ENCODE assay signal across 1 cellular context in the genomic region with DNA sequence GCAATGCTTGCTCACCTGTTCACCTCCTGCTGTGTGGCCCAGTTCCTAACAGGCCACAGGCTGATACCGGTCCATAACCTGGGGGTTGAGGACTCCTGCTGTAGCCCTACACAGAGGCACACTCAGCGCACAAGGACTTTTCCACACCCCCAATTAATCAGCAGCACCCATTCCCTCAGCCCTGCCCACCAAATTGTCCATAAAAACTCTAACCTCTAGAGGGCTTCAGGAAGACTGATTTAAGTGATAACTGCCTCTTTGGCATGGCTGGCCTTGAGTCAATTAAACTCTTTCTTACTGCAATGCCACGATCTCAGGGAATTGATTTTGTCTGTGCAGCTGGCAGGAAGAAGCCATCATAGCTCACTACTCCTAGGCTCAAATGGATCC.
TF ChIP-seq lines count a peak whose summit lies in the region.

No MANE protein-coding gene starts in this region.

TF ChIP-seq in K562, 482 proteins besides CTCF, POLR2A, EP300 and RAD21 (continued from another document and continues in another):
- TF ChIP-seq, protein P1, sequence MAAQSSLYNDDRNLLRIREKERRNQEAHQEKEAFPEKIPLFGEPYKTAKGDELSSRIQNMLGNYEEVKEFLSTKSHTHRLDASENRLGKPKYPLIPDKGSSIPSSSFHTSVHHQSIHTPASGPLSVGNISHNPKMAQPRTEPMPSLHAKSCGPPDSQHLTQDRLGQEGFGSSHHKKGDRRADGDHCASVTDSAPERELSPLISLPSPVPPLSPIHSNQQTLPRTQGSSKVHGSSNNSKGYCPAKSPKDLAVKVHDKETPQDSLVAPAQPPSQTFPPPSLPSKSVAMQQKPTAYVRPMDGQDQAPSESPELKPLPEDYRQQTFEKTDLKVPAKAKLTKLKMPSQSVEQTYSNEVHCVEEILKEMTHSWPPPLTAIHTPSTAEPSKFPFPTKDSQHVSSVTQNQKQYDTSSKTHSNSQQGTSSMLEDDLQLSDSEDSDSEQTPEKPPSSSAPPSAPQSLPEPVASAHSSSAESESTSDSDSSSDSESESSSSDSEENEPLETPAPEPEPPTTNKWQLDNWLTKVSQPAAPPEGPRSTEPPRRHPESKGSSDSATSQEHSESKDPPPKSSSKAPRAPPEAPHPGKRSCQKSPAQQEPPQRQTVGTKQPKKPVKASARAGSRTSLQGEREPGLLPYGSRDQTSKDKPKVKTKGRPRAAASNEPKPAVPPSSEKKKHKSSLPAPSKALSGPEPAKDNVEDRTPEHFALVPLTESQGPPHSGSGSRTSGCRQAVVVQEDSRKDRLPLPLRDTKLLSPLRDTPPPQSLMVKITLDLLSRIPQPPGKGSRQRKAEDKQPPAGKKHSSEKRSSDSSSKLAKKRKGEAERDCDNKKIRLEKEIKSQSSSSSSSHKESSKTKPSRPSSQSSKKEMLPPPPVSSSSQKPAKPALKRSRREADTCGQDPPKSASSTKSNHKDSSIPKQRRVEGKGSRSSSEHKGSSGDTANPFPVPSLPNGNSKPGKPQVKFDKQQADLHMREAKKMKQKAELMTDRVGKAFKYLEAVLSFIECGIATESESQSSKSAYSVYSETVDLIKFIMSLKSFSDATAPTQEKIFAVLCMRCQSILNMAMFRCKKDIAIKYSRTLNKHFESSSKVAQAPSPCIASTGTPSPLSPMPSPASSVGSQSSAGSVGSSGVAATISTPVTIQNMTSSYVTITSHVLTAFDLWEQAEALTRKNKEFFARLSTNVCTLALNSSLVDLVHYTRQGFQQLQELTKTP (IDR thresholded peaks at IDR 0.05; ENCODE audit: low read depth in 1 of 2, partially characterized antibody in 2 of 2), result no peak
- no peak for TF ChIP-seq ZNF253 (CRISPR knock-in tag; conservative IDR thresholded peaks at IDR 0.05)
- no peak for TF ChIP-seq KAT7 (CRISPR knock-in tag; IDR thresholded peaks at IDR 0.05; ENCODE audit: borderline replicate concordance)
- TF ChIP-seq, protein P2, sequence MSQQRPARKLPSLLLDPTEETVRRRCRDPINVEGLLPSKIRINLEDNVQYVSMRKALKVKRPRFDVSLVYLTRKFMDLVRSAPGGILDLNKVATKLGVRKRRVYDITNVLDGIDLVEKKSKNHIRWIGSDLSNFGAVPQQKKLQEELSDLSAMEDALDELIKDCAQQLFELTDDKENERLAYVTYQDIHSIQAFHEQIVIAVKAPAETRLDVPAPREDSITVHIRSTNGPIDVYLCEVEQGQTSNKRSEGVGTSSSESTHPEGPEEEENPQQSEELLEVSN (IDR thresholded peaks at IDR 0.05; ENCODE audit: borderline replicate concordance in 1 of 2, extremely low read depth in 1 of 2, insufficient read depth in 1 of 2, insufficient read length in 1 of 2, low read depth in 1 of 2, low read length in 1 of 2, poor library complexity in 1 of 2, severe bottlenecking in 1 of 2), result no peak
- TF ChIP-seq PTTG1 (tag; IDR thresholded peaks at IDR 0.05; ENCODE audit: low read depth), result no peak
- no peak for TF ChIP-seq RFX1 (IDR thresholded peaks at IDR 0.05)
- TF ChIP-seq ILK (tag; IDR thresholded peaks at IDR 0.05; ENCODE audit: borderline replicate concordance, low read depth), result no peak
- TF ChIP-seq ZNF143 (CRISPR knock-in tag; IDR thresholded peaks at IDR 0.05), result no peak
- no peak for TF ChIP-seq NR1H2 (CRISPR knock-in tag; IDR thresholded peaks at IDR 0.05)
- TF ChIP-seq, protein P3, sequence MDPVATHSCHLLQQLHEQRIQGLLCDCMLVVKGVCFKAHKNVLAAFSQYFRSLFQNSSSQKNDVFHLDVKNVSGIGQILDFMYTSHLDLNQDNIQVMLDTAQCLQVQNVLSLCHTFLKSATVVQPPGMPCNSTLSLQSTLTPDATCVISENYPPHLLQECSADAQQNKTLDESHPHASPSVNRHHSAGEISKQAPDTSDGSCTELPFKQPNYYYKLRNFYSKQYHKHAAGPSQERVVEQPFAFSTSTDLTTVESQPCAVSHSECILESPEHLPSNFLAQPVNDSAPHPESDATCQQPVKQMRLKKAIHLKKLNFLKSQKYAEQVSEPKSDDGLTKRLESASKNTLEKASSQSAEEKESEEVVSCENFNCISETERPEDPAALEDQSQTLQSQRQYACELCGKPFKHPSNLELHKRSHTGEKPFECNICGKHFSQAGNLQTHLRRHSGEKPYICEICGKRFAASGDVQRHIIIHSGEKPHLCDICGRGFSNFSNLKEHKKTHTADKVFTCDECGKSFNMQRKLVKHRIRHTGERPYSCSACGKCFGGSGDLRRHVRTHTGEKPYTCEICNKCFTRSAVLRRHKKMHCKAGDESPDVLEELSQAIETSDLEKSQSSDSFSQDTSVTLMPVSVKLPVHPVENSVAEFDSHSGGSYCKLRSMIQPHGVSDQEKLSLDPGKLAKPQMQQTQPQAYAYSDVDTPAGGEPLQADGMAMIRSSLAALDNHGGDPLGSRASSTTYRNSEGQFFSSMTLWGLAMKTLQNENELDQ (CRISPR knock-in tag; IDR thresholded peaks at IDR 0.05; ENCODE audit: borderline replicate concordance), result no peak
- TF ChIP-seq MECOM (CRISPR knock-in tag; IDR thresholded peaks at IDR 0.05), result peak; percentile 32; the same call in 1 of the 2 replicates
- TF ChIP-seq SMARCE1 (IDR thresholded peaks at IDR 0.05), result no peak
- no peak for TF ChIP-seq NFIC (IDR thresholded peaks at IDR 0.05)
- TF ChIP-seq, protein P4, sequence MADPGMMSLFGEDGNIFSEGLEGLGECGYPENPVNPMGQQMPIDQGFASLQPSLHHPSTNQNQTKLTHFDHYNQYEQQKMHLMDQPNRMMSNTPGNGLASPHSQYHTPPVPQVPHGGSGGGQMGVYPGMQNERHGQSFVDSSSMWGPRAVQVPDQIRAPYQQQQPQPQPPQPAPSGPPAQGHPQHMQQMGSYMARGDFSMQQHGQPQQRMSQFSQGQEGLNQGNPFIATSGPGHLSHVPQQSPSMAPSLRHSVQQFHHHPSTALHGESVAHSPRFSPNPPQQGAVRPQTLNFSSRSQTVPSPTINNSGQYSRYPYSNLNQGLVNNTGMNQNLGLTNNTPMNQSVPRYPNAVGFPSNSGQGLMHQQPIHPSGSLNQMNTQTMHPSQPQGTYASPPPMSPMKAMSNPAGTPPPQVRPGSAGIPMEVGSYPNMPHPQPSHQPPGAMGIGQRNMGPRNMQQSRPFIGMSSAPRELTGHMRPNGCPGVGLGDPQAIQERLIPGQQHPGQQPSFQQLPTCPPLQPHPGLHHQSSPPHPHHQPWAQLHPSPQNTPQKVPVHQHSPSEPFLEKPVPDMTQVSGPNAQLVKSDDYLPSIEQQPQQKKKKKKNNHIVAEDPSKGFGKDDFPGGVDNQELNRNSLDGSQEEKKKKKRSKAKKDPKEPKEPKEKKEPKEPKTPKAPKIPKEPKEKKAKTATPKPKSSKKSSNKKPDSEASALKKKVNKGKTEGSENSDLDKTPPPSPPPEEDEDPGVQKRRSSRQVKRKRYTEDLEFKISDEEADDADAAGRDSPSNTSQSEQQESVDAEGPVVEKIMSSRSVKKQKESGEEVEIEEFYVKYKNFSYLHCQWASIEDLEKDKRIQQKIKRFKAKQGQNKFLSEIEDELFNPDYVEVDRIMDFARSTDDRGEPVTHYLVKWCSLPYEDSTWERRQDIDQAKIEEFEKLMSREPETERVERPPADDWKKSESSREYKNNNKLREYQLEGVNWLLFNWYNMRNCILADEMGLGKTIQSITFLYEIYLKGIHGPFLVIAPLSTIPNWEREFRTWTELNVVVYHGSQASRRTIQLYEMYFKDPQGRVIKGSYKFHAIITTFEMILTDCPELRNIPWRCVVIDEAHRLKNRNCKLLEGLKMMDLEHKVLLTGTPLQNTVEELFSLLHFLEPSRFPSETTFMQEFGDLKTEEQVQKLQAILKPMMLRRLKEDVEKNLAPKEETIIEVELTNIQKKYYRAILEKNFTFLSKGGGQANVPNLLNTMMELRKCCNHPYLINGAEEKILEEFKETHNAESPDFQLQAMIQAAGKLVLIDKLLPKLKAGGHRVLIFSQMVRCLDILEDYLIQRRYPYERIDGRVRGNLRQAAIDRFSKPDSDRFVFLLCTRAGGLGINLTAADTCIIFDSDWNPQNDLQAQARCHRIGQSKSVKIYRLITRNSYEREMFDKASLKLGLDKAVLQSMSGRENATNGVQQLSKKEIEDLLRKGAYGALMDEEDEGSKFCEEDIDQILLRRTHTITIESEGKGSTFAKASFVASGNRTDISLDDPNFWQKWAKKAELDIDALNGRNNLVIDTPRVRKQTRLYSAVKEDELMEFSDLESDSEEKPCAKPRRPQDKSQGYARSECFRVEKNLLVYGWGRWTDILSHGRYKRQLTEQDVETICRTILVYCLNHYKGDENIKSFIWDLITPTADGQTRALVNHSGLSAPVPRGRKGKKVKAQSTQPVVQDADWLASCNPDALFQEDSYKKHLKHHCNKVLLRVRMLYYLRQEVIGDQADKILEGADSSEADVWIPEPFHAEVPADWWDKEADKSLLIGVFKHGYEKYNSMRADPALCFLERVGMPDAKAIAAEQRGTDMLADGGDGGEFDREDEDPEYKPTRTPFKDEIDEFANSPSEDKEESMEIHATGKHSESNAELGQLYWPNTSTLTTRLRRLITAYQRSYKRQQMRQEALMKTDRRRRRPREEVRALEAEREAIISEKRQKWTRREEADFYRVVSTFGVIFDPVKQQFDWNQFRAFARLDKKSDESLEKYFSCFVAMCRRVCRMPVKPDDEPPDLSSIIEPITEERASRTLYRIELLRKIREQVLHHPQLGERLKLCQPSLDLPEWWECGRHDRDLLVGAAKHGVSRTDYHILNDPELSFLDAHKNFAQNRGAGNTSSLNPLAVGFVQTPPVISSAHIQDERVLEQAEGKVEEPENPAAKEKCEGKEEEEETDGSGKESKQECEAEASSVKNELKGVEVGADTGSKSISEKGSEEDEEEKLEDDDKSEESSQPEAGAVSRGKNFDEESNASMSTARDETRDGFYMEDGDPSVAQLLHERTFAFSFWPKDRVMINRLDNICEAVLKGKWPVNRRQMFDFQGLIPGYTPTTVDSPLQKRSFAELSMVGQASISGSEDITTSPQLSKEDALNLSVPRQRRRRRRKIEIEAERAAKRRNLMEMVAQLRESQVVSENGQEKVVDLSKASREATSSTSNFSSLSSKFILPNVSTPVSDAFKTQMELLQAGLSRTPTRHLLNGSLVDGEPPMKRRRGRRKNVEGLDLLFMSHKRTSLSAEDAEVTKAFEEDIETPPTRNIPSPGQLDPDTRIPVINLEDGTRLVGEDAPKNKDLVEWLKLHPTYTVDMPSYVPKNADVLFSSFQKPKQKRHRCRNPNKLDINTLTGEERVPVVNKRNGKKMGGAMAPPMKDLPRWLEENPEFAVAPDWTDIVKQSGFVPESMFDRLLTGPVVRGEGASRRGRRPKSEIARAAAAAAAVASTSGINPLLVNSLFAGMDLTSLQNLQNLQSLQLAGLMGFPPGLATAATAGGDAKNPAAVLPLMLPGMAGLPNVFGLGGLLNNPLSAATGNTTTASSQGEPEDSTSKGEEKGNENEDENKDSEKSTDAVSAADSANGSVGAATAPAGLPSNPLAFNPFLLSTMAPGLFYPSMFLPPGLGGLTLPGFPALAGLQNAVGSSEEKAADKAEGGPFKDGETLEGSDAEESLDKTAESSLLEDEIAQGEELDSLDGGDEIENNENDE (IDR thresholded peaks at IDR 0.05; ENCODE audit: low read depth, low read length), result no peak
- no peak for TF ChIP-seq FIP1L1 (IDR thresholded peaks at IDR 0.05; ENCODE audit: low read depth, low read length, poor library complexity, severe bottlenecking)
- TF ChIP-seq SIRT6 (IDR thresholded peaks at IDR 0.05; ENCODE audit: low read depth, low read length), result no peak
- peak; percentile 81; the same call in 1 of the 2 replicates for TF ChIP-seq KLF6 (CRISPR knock-in tag; IDR thresholded peaks at IDR 0.05; ENCODE audit: borderline replicate concordance)
- TF ChIP-seq, protein P5, sequence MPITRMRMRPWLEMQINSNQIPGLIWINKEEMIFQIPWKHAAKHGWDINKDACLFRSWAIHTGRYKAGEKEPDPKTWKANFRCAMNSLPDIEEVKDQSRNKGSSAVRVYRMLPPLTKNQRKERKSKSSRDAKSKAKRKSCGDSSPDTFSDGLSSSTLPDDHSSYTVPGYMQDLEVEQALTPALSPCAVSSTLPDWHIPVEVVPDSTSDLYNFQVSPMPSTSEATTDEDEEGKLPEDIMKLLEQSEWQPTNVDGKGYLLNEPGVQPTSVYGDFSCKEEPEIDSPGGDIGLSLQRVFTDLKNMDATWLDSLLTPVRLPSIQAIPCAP (CRISPR knock-in tag; IDR thresholded peaks at IDR 0.05; ENCODE audit: borderline replicate concordance), result no peak
- TF ChIP-seq HDGF (IDR thresholded peaks at IDR 0.05), result no peak
- no peak for TF ChIP-seq SMARCA4 (IDR thresholded peaks at IDR 0.05)
- TF ChIP-seq CAMTA2 (CRISPR knock-in tag; conservative IDR thresholded peaks at IDR 0.05), result no peak
- TF ChIP-seq HIVEP1 (CRISPR knock-in tag; IDR thresholded peaks at IDR 0.05), result 0 out of 2 replicates have a peak, but pooled peaks have one; percentile 69
- TF ChIP-seq NCOR1 (IDR thresholded peaks at IDR 0.05), result no peak
- TF ChIP-seq SRSF3 (IDR thresholded peaks at IDR 0.05; ENCODE audit: insufficient read depth, low read length), result no peak
- TF ChIP-seq SREBF2 (CRISPR knock-in tag; IDR thresholded peaks at IDR 0.05), result no peak
- TF ChIP-seq, protein P6, sequence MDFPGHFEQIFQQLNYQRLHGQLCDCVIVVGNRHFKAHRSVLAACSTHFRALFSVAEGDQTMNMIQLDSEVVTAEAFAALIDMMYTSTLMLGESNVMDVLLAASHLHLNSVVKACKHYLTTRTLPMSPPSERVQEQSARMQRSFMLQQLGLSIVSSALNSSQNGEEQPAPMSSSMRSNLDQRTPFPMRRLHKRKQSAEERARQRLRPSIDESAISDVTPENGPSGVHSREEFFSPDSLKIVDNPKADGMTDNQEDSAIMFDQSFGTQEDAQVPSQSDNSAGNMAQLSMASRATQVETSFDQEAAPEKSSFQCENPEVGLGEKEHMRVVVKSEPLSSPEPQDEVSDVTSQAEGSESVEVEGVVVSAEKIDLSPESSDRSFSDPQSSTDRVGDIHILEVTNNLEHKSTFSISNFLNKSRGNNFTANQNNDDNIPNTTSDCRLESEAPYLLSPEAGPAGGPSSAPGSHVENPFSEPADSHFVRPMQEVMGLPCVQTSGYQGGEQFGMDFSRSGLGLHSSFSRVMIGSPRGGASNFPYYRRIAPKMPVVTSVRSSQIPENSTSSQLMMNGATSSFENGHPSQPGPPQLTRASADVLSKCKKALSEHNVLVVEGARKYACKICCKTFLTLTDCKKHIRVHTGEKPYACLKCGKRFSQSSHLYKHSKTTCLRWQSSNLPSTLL (IDR thresholded peaks at IDR 0.05), result no peak
- TF ChIP-seq, protein P7, sequence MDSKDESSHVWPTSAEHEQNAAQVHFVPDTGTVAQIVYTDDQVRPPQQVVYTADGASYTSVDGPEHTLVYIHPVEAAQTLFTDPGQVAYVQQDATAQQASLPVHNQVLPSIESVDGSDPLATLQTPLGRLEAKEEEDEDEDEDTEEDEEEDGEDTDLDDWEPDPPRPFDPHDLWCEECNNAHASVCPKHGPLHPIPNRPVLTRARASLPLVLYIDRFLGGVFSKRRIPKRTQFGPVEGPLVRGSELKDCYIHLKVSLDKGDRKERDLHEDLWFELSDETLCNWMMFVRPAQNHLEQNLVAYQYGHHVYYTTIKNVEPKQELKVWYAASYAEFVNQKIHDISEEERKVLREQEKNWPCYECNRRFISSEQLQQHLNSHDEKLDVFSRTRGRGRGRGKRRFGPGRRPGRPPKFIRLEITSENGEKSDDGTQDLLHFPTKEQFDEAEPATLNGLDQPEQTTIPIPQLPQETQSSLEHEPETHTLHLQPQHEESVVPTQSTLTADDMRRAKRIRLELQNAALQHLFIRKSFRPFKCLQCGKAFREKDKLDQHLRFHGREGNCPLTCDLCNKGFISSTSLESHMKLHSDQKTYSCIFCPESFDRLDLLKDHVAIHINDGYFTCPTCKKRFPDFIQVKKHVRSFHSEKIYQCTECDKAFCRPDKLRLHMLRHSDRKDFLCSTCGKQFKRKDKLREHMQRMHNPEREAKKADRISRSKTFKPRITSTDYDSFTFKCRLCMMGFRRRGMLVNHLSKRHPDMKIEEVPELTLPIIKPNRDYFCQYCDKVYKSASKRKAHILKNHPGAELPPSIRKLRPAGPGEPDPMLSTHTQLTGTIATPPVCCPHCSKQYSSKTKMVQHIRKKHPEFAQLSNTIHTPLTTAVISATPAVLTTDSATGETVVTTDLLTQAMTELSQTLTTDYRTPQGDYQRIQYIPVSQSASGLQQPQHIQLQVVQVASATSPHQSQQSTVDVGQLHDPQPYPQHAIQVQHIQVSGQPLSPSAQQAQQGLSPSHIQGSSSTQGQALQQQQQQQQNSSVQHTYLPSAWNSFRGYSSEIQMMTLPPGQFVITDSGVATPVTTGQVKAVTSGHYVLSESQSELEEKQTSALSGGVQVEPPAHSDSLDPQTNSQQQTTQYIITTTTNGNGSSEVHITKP (IDR thresholded peaks at IDR 0.05; ENCODE audit: partially characterized antibody), result no peak
- no peak for TF ChIP-seq ZNF57 (CRISPR knock-in tag; IDR thresholded peaks at IDR 0.05)
- TF ChIP-seq CBX1 (IDR thresholded peaks at IDR 0.05; ENCODE audit: low read depth), result no peak
